Comparison of ENCODE assay signal across 29 cellular contexts in the genomic region with DNA sequence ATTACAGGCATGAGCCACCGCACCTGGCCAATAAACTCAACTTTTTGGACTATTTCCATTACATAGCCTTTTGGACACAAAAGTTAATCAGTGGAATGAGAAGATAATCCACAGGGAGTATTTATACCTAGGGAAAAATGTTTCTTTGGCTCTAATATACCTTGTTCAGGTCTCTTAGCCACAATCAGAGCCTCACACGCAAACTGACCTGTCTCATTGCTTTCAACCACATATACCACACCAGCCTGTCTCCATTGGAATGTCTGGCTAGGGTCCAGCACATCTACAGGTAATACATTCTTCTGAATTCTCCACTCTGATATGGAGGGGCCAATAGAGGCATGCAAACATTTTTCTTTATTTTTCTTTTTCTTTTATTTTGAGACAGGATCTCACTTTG. TPM values are rescaled to one million over a fixed set of nuclear protein-coding genes. Genes with fewer than 3 reads are reported as not detected.
DNase-seq lines count a peak whose midpoint lies in the region; ATAC-seq and TF ChIP-seq lines count a peak whose summit lies in the region.
"Had no signal": no experiment of that assay in that cellular context is flagged by ENCODE, and none has a peak within 500 bp of the region (broad histone marks: within the 10 kb centered on the region; RNA-seq: fewer than 3 reads in every experiment).

No MANE protein-coding gene starts in this region.

- peak overlapping the region; percentile 74; the same call in 1 of the 2 replicates for H3K18ac ChIP-seq in IMR-90 (ENCODE audit: low read depth, low read length)

- H2BK120ac ChIP-seq in IMR-90 (ENCODE audit: low read depth, low read length), result peak overlapping the region; percentile 90

- H4K8ac ChIP-seq in IMR-90 (ENCODE audit: low read depth in 2 of 2, low read length in 2 of 2), result peak overlapping the region; percentile 63 to 86; a peak in 3 of 4 replicates

- H2BK20ac ChIP-seq in IMR-90 (ENCODE audit: low read depth, low read length), result peak overlapping the region; percentile 94

- no CpG with 5 or more reads among the region's 2 CpGs for WGBS in IMR-90 (ENCODE audit: extremely low coverage in 2 of 2, insufficient read length in 1 of 2), 2 experiments

- H3K4me3 ChIP-seq in IMR-90 (ENCODE audit: insufficient read depth, low read depth, low read length), result no peak overlapping the region
- no peak overlapping the region for H3K4me3 ChIP-seq in SJSA1
- no peak overlapping the region for H3K4me3 ChIP-seq in OCI-LY7 (ENCODE audit: low read depth, low read length, poor library complexity, severe bottlenecking)
- H3K4me3 ChIP-seq: HAP-1, mucosa of descending colon, SK-N-MC, upper lobe of right lung had no signal

- H3K27ac Mint-ChIP-seq in T-cell, result no peak overlapping the region
- H3K27ac Mint-ChIP-seq: activated CD8-positive, alpha-beta T cell treated with anti-CD3 and anti-CD28 coated beads, Interleukin-2, amount 10 ng/mL, durations not matched to agents 7 days and 5 days; activated naive CD8-positive, alpha-beta T cell; nephron progenitor cell; stimulated activated effector memory CD8-positive, alpha-beta T cell treated with anti-CD3 and anti-CD28 coated beads, Interleukin-12 subunit alpha, Interleukin-12 subunit beta, amount 100 ng/mL, for 72 hours had no signal

- H3K9me3 Mint-ChIP-seq in T-cell, result no peaks in the 10 kb centered on the region
- H3K9me3 Mint-ChIP-seq: central memory CD8-positive, alpha-beta T cell; nephron progenitor cell; stimulated activated effector memory CD8-positive, alpha-beta T cell treated with anti-CD3 and anti-CD28 coated beads, Interleukin-12 subunit alpha, Interleukin-12 subunit beta, amount 100 ng/mL, for 72 hours had no signal

- in situ Hi-C loops in IMR-90 (cut with MboI; ENCODE audit: low sequenced_read_pairs), result loop anchor here (25.0 kb wide), 1 partner anchor 469 kb away; a partner anchor contains a TSS

- no peak for TF ChIP-seq POLR2A in IMR-90 (IDR thresholded peaks at IDR 0.05; ENCODE audit: low read depth, low read length)

- H3K4me1 ChIP-seq in IMR-90 (ENCODE audit: control insufficient read depth, insufficient read depth, low read length) (peaks cover 6% of the 10 kb centered on the region), SJSA1 (replicated peaks) (peaks cover 34% of the 10 kb centered on the region), OCI-LY7 (ENCODE audit: insufficient read depth, low read length, poor library complexity, severe bottlenecking) (no peaks in the 10 kb centered on the region)

- no peaks in the 10 kb centered on the region for H3K27me3 ChIP-seq in IMR-90 (ENCODE audit: control insufficient read depth, insufficient read depth, low read length)
- no peaks in the 10 kb centered on the region for H3K27me3 ChIP-seq in SJSA1 (replicated peaks)
- H3K27me3 ChIP-seq: upper lobe of right lung had no signal

- DNase-seq in IMR-90, result no peak
- DNase-seq in SJSA1 (ENCODE audit: low read depth in 1 of 2, low spot score in 2 of 2), result no peak
- DNase-seq in kidney glomerular epithelial cell (lab: John Stamatoyannopoulos, UW), result peak; percentile 8
- no peak for DNase-seq in OCI-LY7 (ENCODE audit: low spot score)
- no peak for DNase-seq in KG1 (lab: John Stamatoyannopoulos, UW)
- DNase-seq in T-cell, result no peak
- DNase-seq in NCI-H446 (lab: John Stamatoyannopoulos, UW), result no peak
- DNase-seq: activated CD4-positive, alpha-beta T cell treated with anti-CD3 and anti-CD28 coated beads for 1 hour; activated CD8-positive, alpha-beta T cell treated with anti-CD3 and anti-CD28 coated beads, Interleukin-2, amount 10 ng/mL, durations not matched to agents 7 days and 5 days; activated T-cell treated with anti-CD3 and anti-CD28 coated beads for 4 hours; DND-41; mucosa of descending colon; NCI-H1092 treated with DMSO at 0.1 percent for 48 hours; NCI-H187; NCI-H69; nephron progenitor cell; right cardiac atrium; stimulated activated CD4-positive, alpha-beta T cell treated with anti-CD3 and anti-CD28 coated beads, Interleukin-12 subunit alpha, Interleukin-12 subunit beta, amount 100 ng/mL, for 4 hours; stimulated activated CD4-positive, alpha-beta T cell treated with anti-CD3 and anti-CD28 coated beads, Interleukin-4, amount 100 ng/mL, for 24 hours; T-helper 2 cell; upper lobe of right lung had no signal

- peak overlapping the region; percentile 93 for H4K91ac ChIP-seq in IMR-90 (ENCODE audit: insufficient read depth, low read depth, low read length)

- no peak for TF ChIP-seq CTCF in IMR-90 (conservative IDR thresholded peaks at IDR 0.05; ENCODE audit: low read depth, low read length)
- no peak for TF ChIP-seq CTCF in OCI-LY7 (conservative IDR thresholded peaks at IDR 0.05; ENCODE audit: low read length)

- dilution Hi-C loops in IMR-90 (cut with HindIII; ENCODE audit: low sequenced_read_pairs, unreplicated experiment), result no loop called here

- peak overlapping the region; percentile 98 for H2AK5ac ChIP-seq in IMR-90 (ENCODE audit: low read depth, low read length)

- no peaks in the 10 kb centered on the region for H3K36me3 Mint-ChIP-seq in T-cell
- H3K36me3 Mint-ChIP-seq: activated naive CD8-positive, alpha-beta T cell; stimulated activated effector memory CD8-positive, alpha-beta T cell treated with anti-CD3 and anti-CD28 coated beads, Interleukin-12 subunit alpha, Interleukin-12 subunit beta, amount 100 ng/mL, for 72 hours had no signal

- peaks cover 29 to 33% (median 33%) of the 10 kb centered on the region in 3 donors for H3K4me1 Mint-ChIP-seq in T-cell

- POLR2A ChIA-PET in IMR-90 (lab: Charles Lee; ENCODE audit: unreplicated experiment), result no interaction called here
- POLR2A ChIA-PET in OCI-LY7 (lab: Charles Lee), result no interaction called here
- POLR2A ChIA-PET in T-cell (lab: Charles Lee), result no interaction called here

- H3K4me2 ChIP-seq in IMR-90 (ENCODE audit: low read depth, low read length) (no peak overlapping the region), OCI-LY7 (ENCODE audit: low read length) (no peak overlapping the region)

- H2BK5ac ChIP-seq in IMR-90 (ENCODE audit: low read depth, low read length, poor library complexity, severe bottlenecking), result peak overlapping the region; percentile 70

- no peaks in the 10 kb centered on the region for H3K27me3 Mint-ChIP-seq in T-cell

- no peak overlapping the region for H3K9ac ChIP-seq in IMR-90 (ENCODE audit: low read depth, low read length)
- H3K9ac ChIP-seq: parathyroid adenoma had no signal

- H4K20me1 ChIP-seq in IMR-90 (ENCODE audit: insufficient read depth, low read length) (no peaks in the 10 kb centered on the region), OCI-LY7 (ENCODE audit: insufficient read depth, low read length) (no peaks in the 10 kb centered on the region)

- CTCF ChIA-PET in IMR-90 (lab: Yijun Ruan, JAX), result interaction anchor here (2.0 kb wide), 1 partner anchor 119 kb away, joined by 7 read pairs; no protein-coding TSS in a partner anchor
- CTCF ChIA-PET in OCI-LY7 (lab: Charles Lee; ENCODE audit: unreplicated experiment), result no interaction called here
- CTCF ChIA-PET in T-cell (lab: Charles Lee), result interaction anchor here in 1 of 2 donors (0.9 kb wide), 1 partner anchor 10 kb away, joined by 4 read pairs; no protein-coding TSS in a partner anchor

- TF ChIP-seq RAD21 in IMR-90 (IDR thresholded peaks at IDR 0.05; ENCODE audit: low read length), result no peak

- peaks cover 6% of the 10 kb centered on the region for H3K9me1 ChIP-seq in IMR-90 (ENCODE audit: insufficient read depth, low read length)

- peak overlapping the region; percentile 99 for H2BK15ac ChIP-seq in IMR-90 (ENCODE audit: low read depth, low read length)

- no peaks in the 10 kb centered on the region for H3K9me2 ChIP-seq in OCI-LY7 (ENCODE audit: insufficient read depth, low read length)

- no peaks in the 10 kb centered on the region for H3K36me3 ChIP-seq in IMR-90 (ENCODE audit: control insufficient read depth, insufficient read depth, low read length)
- H3K36me3 ChIP-seq in SJSA1, result no peaks in the 10 kb centered on the region
- no peaks in the 10 kb centered on the region for H3K36me3 ChIP-seq in OCI-LY7 (ENCODE audit: insufficient read depth, low read length)
- H3K36me3 ChIP-seq: HAP-1, upper lobe of right lung had no signal

- no peaks in the 10 kb centered on the region for H3K9me3 ChIP-seq in IMR-90 (ENCODE audit: control insufficient read depth, insufficient read depth, low read length)
- no peaks in the 10 kb centered on the region for H3K9me3 ChIP-seq in SJSA1 (replicated peaks)
- no peaks in the 10 kb centered on the region for H3K9me3 ChIP-seq in OCI-LY7 (ENCODE audit: low read length)
- H3K9me3 ChIP-seq: HAP-1, mucosa of descending colon, upper lobe of right lung had no signal

- H3K4me3 Mint-ChIP-seq in T-cell, result no peak overlapping the region
- H3K4me3 Mint-ChIP-seq: activated CD8-positive, alpha-beta T cell treated with anti-CD3 and anti-CD28 coated beads, Interleukin-2, amount 10 ng/mL, durations not matched to agents 7 days and 5 days; activated naive CD8-positive, alpha-beta T cell; central memory CD8-positive, alpha-beta T cell; nephron progenitor cell; stimulated activated effector memory CD8-positive, alpha-beta T cell treated with anti-CD3 and anti-CD28 coated beads, Interleukin-12 subunit alpha, Interleukin-12 subunit beta, amount 100 ng/mL, for 72 hours had no signal

- BruUV-seq in IMR-90 (replicated peaks; lab: Mats Ljungman, UMichigan), result no TSS peak
- BruUV-seq in OCI-LY7 (replicated peaks; lab: Mats Ljungman, UMichigan), result no TSS peak

- H3K14ac ChIP-seq in IMR-90 (replicated peaks; ENCODE audit: low read depth, low read length), result peak overlapping the region; percentile 85

- peaks cover 0 to 21% of the 10 kb centered on the region in 2 experiments; a peak in 2 of 4 replicates for H3K79me1 ChIP-seq in IMR-90 (ENCODE audit: low read depth in 1 of 2, low read length in 2 of 2)

- peak overlapping the region; percentile 76; the same call in 1 of the 2 replicates for H3K23ac ChIP-seq in IMR-90 (ENCODE audit: low read depth, low read length)

- H2AFZ ChIP-seq in IMR-90 (replicated peaks; ENCODE audit: low read length, poor library complexity) (no peak overlapping the region), OCI-LY7 (ENCODE audit: low read length) (no peak overlapping the region)

- intact Hi-C loops in IMR-90 (cut with micrococcal nuclease), result no loop called here
- intact Hi-C loops in OCI-LY7 (cut with micrococcal nuclease; ENCODE audit: unreplicated experiment), result loop anchor here (1.0 to 10.0 kb wide), 2 partner anchors 55 to 597 kb away; a partner anchor contains a TSS

- peak overlapping the region; percentile 89 for H4K5ac ChIP-seq in IMR-90 (ENCODE audit: low read depth, low read length)

- H3K27ac ChIP-seq in IMR-90 (ENCODE audit: insufficient read depth, low read length) (peak overlapping the region; percentile 72), SJSA1 (peak overlapping the region; percentile 75), OCI-LY7 (ENCODE audit: low read depth, low read length, poor library complexity, severe bottlenecking) (no peak overlapping the region)
- H3K27ac ChIP-seq: HL-60, parathyroid adenoma, SK-N-MC, upper lobe of right lung had no signal

- 0 out of 2 replicates have a peak overlapping the region, but pooled peaks have one; percentile 66 for H3K56ac ChIP-seq in IMR-90 (ENCODE audit: extremely low read depth, insufficient read depth, low read length)

- no peak for ATAC-seq in IMR-90 (ENCODE audit: low read depth)
- no peak for ATAC-seq in T-cell (replicated peaks in 1 of 4)
- ATAC-seq: activated CD8-positive, alpha-beta T cell treated with anti-CD3 and anti-CD28 coated beads, Interleukin-2, amount 10 ng/mL, durations not matched to agents 7 days and 5 days; mucosa of descending colon; right cardiac atrium; stimulated activated effector memory CD8-positive, alpha-beta T cell treated with anti-CD3 and anti-CD28 coated beads, Interleukin-12 subunit alpha, Interleukin-12 subunit beta, amount 100 ng/mL, for 72 hours; upper lobe of right lung had no signal

- H3K4ac ChIP-seq in IMR-90 (ENCODE audit: low read depth, low read length), result peak overlapping the region; percentile 87

- H3K79me2 ChIP-seq in OCI-LY7 (ENCODE audit: insufficient read depth, low read depth, low read length), result no peaks in the 10 kb centered on the region
- H3K79me2 ChIP-seq: parathyroid adenoma had no signal

- no peak overlapping the region for H2AK9ac ChIP-seq in IMR-90 (replicated peaks; ENCODE audit: low read depth, low read length, poor library complexity)

RNA-seq across cellular contexts. Expression of a gene that starts 3.8 kb away (rescaled TPM):
- 28.3 and 38.0 TPM in 2 replicates for total RNA-seq in IMR-90 (2012; rRNA removed)
- 41.9 and 43.6 TPM in 2 replicates for polyA plus RNA-seq in IMR-90 (2012; rRNA removed)
- polyA plus RNA-seq in IMR-90 (2012; cell fraction: cytosol; rRNA removed), result 15.4 and 18.3 TPM in 2 replicates
- polyA plus RNA-seq in IMR-90 (2012; cell fraction: nucleus; rRNA removed; ENCODE audit: low replicate concordance), result 30.3 and 56.5 TPM in 2 replicates
- total RNA-seq in SJSA1 (2014; rRNA removed; shearing (Covaris generic)), result 17.0 and 31.0 TPM in 2 replicates
- 0.32 and 2.2 TPM in 2 replicates for total RNA-seq in OCI-LY7 (2014; rRNA removed; shearing (Covaris generic))
- total RNA-seq in OCI-LY7 (2022), result 0.27 and 1.1 TPM in 2 replicates
- 1 to 10 TPM in 4 of 5 donors, under 1 TPM in 1; 0.99 to 8.3 (median 4.1) TPM for total RNA-seq in T-cell

RNA-seq across cellular contexts. Expression of a gene that starts 29.9 kb away (rescaled TPM):
- total RNA-seq in IMR-90 (2012; rRNA removed), result under 0.01 and 0.36 TPM in 2 replicates
- 0.21 and 0.40 TPM in 2 replicates for polyA plus RNA-seq in IMR-90 (2012; rRNA removed)
- polyA plus RNA-seq in IMR-90 (2012; cell fraction: cytosol; rRNA removed), result 0.08 and 0.20 TPM in 2 replicates
- 0.45 and 0.94 TPM in 2 replicates for polyA plus RNA-seq in IMR-90 (2012; cell fraction: nucleus; rRNA removed; ENCODE audit: low replicate concordance)
- total RNA-seq in SJSA1 (2014; rRNA removed; shearing (Covaris generic)), result not detected in 2 replicates
- total RNA-seq in OCI-LY7 (2014; rRNA removed; shearing (Covaris generic)), result not detected in 2 replicates
- not detected in 2 replicates for total RNA-seq in OCI-LY7 (2022)
- total RNA-seq in T-cell, result 10 to 100 TPM in 1 of 5 donors, 1 to 10 TPM in 4; 2.9 to 10.1 (median 6.9) TPM
- total RNA-seq: RPMI7951 had no signal

RNA-seq across cellular contexts. Expression of a gene that starts 49.5 kb away (rescaled TPM):
- total RNA-seq in IMR-90 (2012; rRNA removed), result 1.4 and 1.8 TPM in 2 replicates
- 1.7 TPM in 2 replicates for polyA plus RNA-seq in IMR-90 (2012; rRNA removed)
- 1.2 and 1.4 TPM in 2 replicates for polyA plus RNA-seq in IMR-90 (2012; cell fraction: cytosol; rRNA removed)
- polyA plus RNA-seq in IMR-90 (2012; cell fraction: nucleus; rRNA removed; ENCODE audit: low replicate concordance), result 2.0 and 4.2 TPM in 2 replicates
- total RNA-seq in SJSA1 (2014; rRNA removed; shearing (Covaris generic)), result 0.69 and 1.4 TPM in 2 replicates
- 5.3 and 5.9 TPM in 2 replicates for total RNA-seq in OCI-LY7 (2014; rRNA removed; shearing (Covaris generic))
- total RNA-seq in OCI-LY7 (2022), result 6.9 and 7.5 TPM in 2 replicates
- 1 to 10 TPM; 4.7 to 7.3 (median 5.5) TPM for total RNA-seq in T-cell
